Comparison of ENCODE assay signal across 29 cellular contexts in genomic region chr7:43725251-43725650, GRCh38.
"Had no signal": no experiment of that assay in that cellular context is flagged by ENCODE, and none has a peak within 500 bp of the region (broad histone marks: within the 10 kb centered on the region; RNA-seq: fewer than 3 reads in every experiment).

No MANE protein-coding gene starts in this region.

- H3K27me3 ChIP-seq: ascending aorta, breast epithelium, cardiac muscle cell, dorsolateral prefrontal cortex, foreskin keratinocyte, gastrocnemius medialis, heart left ventricle had no signal

- H3K36me3 ChIP-seq: ascending aorta, breast epithelium, cardiac muscle cell, gastrocnemius medialis, heart left ventricle had no signal

- H3K4me3 ChIP-seq: ascending aorta, breast epithelium, cardiac muscle cell, coronary artery, dorsolateral prefrontal cortex, gastrocnemius medialis, heart left ventricle had no signal

- DNase-seq: activated CD4-positive, alpha-beta memory T cell treated with anti-CD3 and anti-CD28 coated beads for 36 hours; activated CD4-positive, alpha-beta T cell treated with anti-CD3 and anti-CD28 coated beads for 36 hours; activated CD4-positive, alpha-beta T cell treated with anti-CD3 and anti-CD28 coated beads, Interleukin-2, amount 10 ng/mL, durations not matched to agents 24 days and 14 days; activated CD4-positive, CD25-positive, alpha-beta regulatory T cell; activated CD4-positive, CD25-positive, alpha-beta regulatory T cell treated with anti-CD3 and anti-CD28 coated beads, Interleukin-2, amount 50 U/mL, for 72 hours; activated CD8-positive, alpha-beta memory T cell treated with anti-CD3 and anti-CD28 coated beads, Interleukin-2, amount 10 ng/mL, durations not matched to agents 7 days and 5 days; activated CD8-positive, alpha-beta memory T cell treated with anti-CD3 and anti-CD28 coated beads, Interleukin-2, amount 50 U/mL, for 4 hours; activated CD8-positive, alpha-beta T cell treated with anti-CD3 and anti-CD28 coated beads, Interleukin-2, amount 10 ng/mL, durations not matched to agents 7 days and 5 days; activated effector memory CD4-positive, alpha-beta T cell treated with anti-CD3 and anti-CD28 coated beads, Interleukin-2, amount 50 U/mL, for 16 hours; activated naive CD4-positive, alpha-beta T cell treated with anti-CD3 and anti-CD28 coated beads for 36 hours; activated naive CD8-positive, alpha-beta T cell treated with anti-CD3 and anti-CD28 coated beads for 36 hours; activated naive CD8-positive, alpha-beta T cell treated with anti-CD3 and anti-CD28 coated beads, Interleukin-2, amount 50 U/mL, for 24 hours; activated T-cell treated with anti-CD3 and anti-CD28 coated beads, Interleukin-2, amount 50 U/mL, for 1 hour; activated T-cell treated with anti-CD3 and anti-CD28 coated beads, Interleukin-2, amount 50 U/mL, for 48 hours; central memory CD4-positive, alpha-beta T cell; cerebellar nuclear complex; dorsolateral prefrontal cortex; effector memory CD4-positive, alpha-beta T cell; endodermal cell; foreskin keratinocyte; gastrocnemius medialis; glutamatergic neuron; heart left ventricle; T-helper 2 cell had no signal

- H3K9me3 ChIP-seq: ascending aorta, breast epithelium, gastrocnemius medialis, heart left ventricle had no signal

- H3K27ac ChIP-seq: ascending aorta, breast epithelium, cardiac muscle cell, coronary artery, dorsolateral prefrontal cortex, foreskin keratinocyte, heart left ventricle had no signal

- ATAC-seq: activated CD4-positive, alpha-beta T cell treated with anti-CD3 and anti-CD28 coated beads for 36 hours; activated CD8-positive, alpha-beta memory T cell treated with anti-CD3 and anti-CD28 coated beads, Interleukin-2, amount 10 ng/mL, durations not matched to agents 7 days and 5 days; activated CD8-positive, alpha-beta T cell treated with anti-CD3 and anti-CD28 coated beads, Interleukin-2, amount 10 ng/mL, durations not matched to agents 7 days and 5 days; activated naive CD8-positive, alpha-beta T cell treated with anti-CD3 and anti-CD28 coated beads, Interleukin-2, amount 50 U/mL, for 24 hours; esophagus mucosa; foreskin keratinocyte; gastrocnemius medialis; heart left ventricle had no signal
